ENCODE assay signal across 25 cellular contexts in the genomic region with DNA sequence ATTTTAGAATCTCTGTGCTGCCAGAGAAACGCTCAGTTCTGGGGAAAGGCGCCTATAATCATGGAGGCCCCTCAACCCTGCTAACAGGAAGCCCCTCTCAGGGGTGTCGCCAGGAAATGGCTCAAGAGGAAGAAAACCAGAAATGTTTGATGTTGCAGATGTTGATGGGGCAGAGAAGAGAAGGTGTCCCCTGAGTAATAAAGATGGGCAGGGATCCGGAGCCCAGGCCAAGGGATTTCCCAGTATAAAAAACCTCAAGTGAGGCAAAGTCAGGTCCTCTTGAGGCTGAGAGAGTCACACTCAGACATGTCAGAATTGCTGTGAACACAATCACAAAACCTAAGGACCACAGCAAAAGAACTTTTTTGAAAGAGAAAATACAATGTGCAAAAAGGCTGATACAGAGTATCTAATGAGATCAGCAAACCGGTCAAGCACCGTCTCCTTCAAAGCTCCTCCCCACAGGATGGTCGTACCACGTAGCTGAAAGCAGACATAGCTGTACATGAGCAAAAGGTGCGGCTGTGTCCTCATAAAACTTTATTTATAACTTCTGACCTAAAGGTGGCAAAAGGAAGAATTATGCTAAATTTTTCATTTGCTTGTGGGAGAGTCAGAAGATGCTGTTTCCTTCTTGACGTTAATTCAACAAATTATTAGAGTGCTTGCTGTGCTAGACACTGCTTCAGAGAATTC. TPM values are rescaled to one million over a fixed set of nuclear protein-coding genes. Genes with fewer than 3 reads are reported as not detected.
DNase-seq lines count a peak whose midpoint lies in the region; ATAC-seq, FAIRE-seq and TF ChIP-seq lines count a peak whose summit lies in the region.
"Had no signal": no experiment of that assay in that cellular context is flagged by ENCODE, and none has a peak within 500 bp of the region (broad histone marks: within the 10 kb centered on the region; RNA-seq: fewer than 3 reads in every experiment).

No MANE protein-coding gene starts in this region.

- no peak for TF ChIP-seq POLR2A in GM12878 (IDR thresholded peaks at IDR 0.05; ENCODE audit: low read depth, low read length)
- no peak for TF ChIP-seq POLR2A in H54 (IDR thresholded peaks at IDR 0.05; ENCODE audit: low read depth, low read length)

- CTCF ChIA-PET in GM12878 (lab: Yijun Ruan, JAX) = no interaction called here

- no peaks in the 10 kb centered on the region for H3K27me3 ChIP-seq in Loucy (ENCODE audit: insufficient read depth, low read length, poor library complexity, severe bottlenecking)
- no peaks in the 10 kb centered on the region for H3K27me3 ChIP-seq in GM12878 (replicated peaks in 1 of 2; ENCODE audit: control insufficient read depth in 2 of 2, insufficient read depth in 2 of 2, low read length in 1 of 2)

- H3K4me2 ChIP-seq in Loucy (ENCODE audit: low read depth, low read length, poor library complexity, severe bottlenecking) = peak overlapping the region; percentile 35
- no peak overlapping the region; the same call in 1 of the 2 replicates for H3K4me2 ChIP-seq in GM12878 (ENCODE audit: control insufficient read depth, insufficient read depth)
- H3K4me2 ChIP-seq: KMS-11 had no signal

- TF ChIP-seq RAD21 in GM12878 (IDR thresholded peaks at IDR 0.05; ENCODE audit: insufficient read depth, low read depth, low read length) = no peak

- peak; percentile 57 for ATAC-seq in GM12878
- ATAC-seq in natural killer cell = peak; percentile 64 to 76 (median 74)
- ATAC-seq: Right ventricle myocardium inferior had no signal

- H3K4me1 Mint-ChIP-seq in natural killer cell = peaks cover 30 to 38% of the 10 kb centered on the region in 2 donors
- H3K4me1 Mint-ChIP-seq: H9 had no signal

- peak overlapping the region; percentile 36 for H3K9ac ChIP-seq in Loucy (ENCODE audit: low read depth, low read length, poor library complexity, severe bottlenecking)
- no peak overlapping the region for H3K9ac ChIP-seq in GM12878 (ENCODE audit: control insufficient read depth, insufficient read depth, low read length)
- H3K9ac ChIP-seq: KMS-11 had no signal

- H3K4me1 ChIP-seq in Loucy (ENCODE audit: insufficient read depth, low read length, poor library complexity, severe bottlenecking) (peaks cover 40% of the 10 kb centered on the region), GM12878 (ENCODE audit: control insufficient read depth, insufficient read depth, low read length) (peaks cover 8% of the 10 kb centered on the region)

- no peak overlapping the region for H3K27ac ChIP-seq in GM12878 (ENCODE audit: control insufficient read depth, insufficient read depth)
- H3K27ac ChIP-seq: 22Rv1, KMS-11 had no signal

- no peaks in the 10 kb centered on the region for H3K36me3 Mint-ChIP-seq in natural killer cell
- H3K36me3 Mint-ChIP-seq: CD4-positive, CD25-positive, alpha-beta regulatory T cell had no signal

- POLR2A ChIA-PET in GM12878 (lab: Charles Lee) = no interaction called here

- intact Hi-C loops in GM12878 (cut with micrococcal nuclease; ENCODE audit: unreplicated experiment) = no loop called here
- intact Hi-C loops in natural killer cell (cut with micrococcal nuclease) = loop anchor here (1.0 kb wide), 1 partner anchor 16 kb away; no protein-coding TSS in a partner anchor

- H3K27ac Mint-ChIP-seq in natural killer cell = peak overlapping the region; percentile 66 to 80

- RAD21 ChIA-PET in GM12878 (lab: Charles Lee; ENCODE audit: unreplicated experiment) = no interaction called here

- no peak for TF ChIP-seq EP300 in GM12878 (IDR thresholded peaks at IDR 0.05; ENCODE audit: borderline replicate concordance in 1 of 2, control insufficient read depth in 1 of 2, low read depth in 2 of 2, low read length in 2 of 2)

- H3K9me3 ChIP-seq in Loucy (ENCODE audit: insufficient read depth, low read depth, low read length) (no peaks in the 10 kb centered on the region), GM12878 (replicated peaks; ENCODE audit: control insufficient read depth, insufficient read depth, low read length) (no peaks in the 10 kb centered on the region)

- no peak for TF ChIP-seq CTCF in Loucy (conservative IDR thresholded peaks at IDR 0.05; ENCODE audit: low read length)
- no peak for TF ChIP-seq CTCF in GM12878 (IDR thresholded peaks at IDR 0.05 in 2 of 3, conservative IDR thresholded peaks at IDR 0.05 in 1 of 3; ENCODE audit: control insufficient read depth in 2 of 3, extremely low read depth in 1 of 3, insufficient read depth in 1 of 3, low read depth in 3 of 3, low read length in 3 of 3)
- TF ChIP-seq CTCF in natural killer cell (IDR thresholded peaks at IDR 0.05) = no peak

- H2AFZ ChIP-seq in Loucy (ENCODE audit: low read length) (peak overlapping the region; percentile 67; the same call in 1 of the 2 replicates), GM12878 (ENCODE audit: control insufficient read depth, low read depth, low read length) (no peak overlapping the region; the same call in 1 of the 2 replicates)

- H3K9me2 ChIP-seq in Loucy (replicated peaks; ENCODE audit: low read depth, low read length) = no peaks in the 10 kb centered on the region

- H3K4me3 Mint-ChIP-seq in natural killer cell = peak overlapping the region; percentile 35
- H3K4me3 Mint-ChIP-seq: CD4-positive, CD25-positive, alpha-beta regulatory T cell; H9 had no signal

- H3K79me2 ChIP-seq in Loucy (ENCODE audit: insufficient read depth, low read length) (no peaks in the 10 kb centered on the region), GM12878 (ENCODE audit: control insufficient read depth, insufficient read depth, low read length) (no peaks in the 10 kb centered on the region)

- H3K9me3 Mint-ChIP-seq in natural killer cell = no peaks in the 10 kb centered on the region
- H3K9me3 Mint-ChIP-seq: CD4-positive, CD25-positive, alpha-beta regulatory T cell; H9 had no signal

- BruUV-seq in GM12878 (replicated peaks; lab: Mats Ljungman, UMichigan) = no TSS peak

- H4K20me1 ChIP-seq in Loucy (ENCODE audit: insufficient read depth, low read length, poor library complexity, severe bottlenecking) (no peaks in the 10 kb centered on the region), GM12878 (ENCODE audit: control insufficient read depth, insufficient read depth) (no peaks in the 10 kb centered on the region)

- 30% methylated on average over 10 of the region's 10 CpGs for WGBS in GM12878 (ENCODE audit: insufficient coverage, insufficient replicate concordance, low lambda C conversion rate, missing lambda C conversion rate)

- no peaks in the 10 kb centered on the region for H3F3A ChIP-seq in Loucy (ENCODE audit: low read depth)

- peak; percentile 78 for FAIRE-seq in GM12878 (lab: Jason Lieb, UNC)
- FAIRE-seq in H54 (lab: Jason Lieb, UNC) = no peak
- FAIRE-seq: GM18507, RCC 7860 had no signal

- peak overlapping the region; percentile 19 for H3K4me3 ChIP-seq in Loucy (ENCODE audit: low read length, poor library complexity, severe bottlenecking)
- no peak overlapping the region for H3K4me3 ChIP-seq in GM12878

- in situ Hi-C loops in GM12878 (cut with MboI) = no loop called here

- no peaks in the 10 kb centered on the region for H3K36me3 ChIP-seq in Loucy (ENCODE audit: insufficient read depth, low read length)
- no peaks in the 10 kb centered on the region for H3K36me3 ChIP-seq in GM12878 (ENCODE audit: control insufficient read depth in 2 of 2, insufficient read depth in 2 of 2, low read length in 1 of 2)

- SMC1A ChIA-PET in GM12878 (lab: Charles Lee; ENCODE audit: uncharacterized antibody, unreplicated experiment) = no interaction called here

- DNase-seq in NCI-H510A treated with DMSO at 0.1 percent for 48 hours (lab: John Stamatoyannopoulos, UW) (peak; percentile 16), NCI-H510A (lab: John Stamatoyannopoulos, UW) (no peak), GM12878 (ENCODE audit: low read depth, low spot score) (no peak), natural killer cell (no peak), cerebellar nuclear complex (lab: John Stamatoyannopoulos, UW) (no peak), H54 (ENCODE audit: insufficient read length, low spot score) (no peak)
- DNase-seq in activated CD4-positive, alpha-beta T cell treated with anti-CD3 and anti-CD28 coated beads, Interleukin-2, amount 50 U/mL, for 1 hour = no peak
- DNase-seq: CD4-positive, CD25-positive, alpha-beta regulatory T cell; COR-L47; DMS 273 treated with DMSO at 0.1 percent for 48 hours; GF-D8; H9; NCI-H1105 treated with DMSO at 0.1 percent for 48 hours; NCI-H1694; NCI-H2081 treated with DMSO at 0.1 percent for 48 hours; NCI-H524 had no signal

- H3K27me3 Mint-ChIP-seq in natural killer cell (ENCODE audit: low read depth in 2 of 2) = peaks cover 0 to 2% of the 10 kb centered on the region in 2 donors

RNA-seq across cellular contexts. Expression of a gene that starts 12.2 kb away (rescaled TPM):
- not detected in 2 replicates for total RNA-seq in GM12878 (2013; cell fraction: nucleolus; rRNA removed)
- total RNA-seq in GM12878 (2014; rRNA removed) = not detected in 2 replicates
- not detected in 2 replicates for total RNA-seq in GM12878 (2014; rRNA removed; fragmentation: Illumina TruSeq; extraction: Trizol)
- total RNA-seq in GM12878 (2021) = not detected in 2 replicates
- not detected for polyA plus RNA-seq in GM12878 (2011; ENCODE audit: low read depth)
- polyA plus RNA-seq in GM12878 (2011; rRNA removed) = not detected in 2 replicates
- not detected in 2 replicates for polyA plus RNA-seq in GM12878 (2011; cell fraction: cytosol; rRNA removed)
- polyA plus RNA-seq in GM12878 (2011; cell fraction: nucleus; rRNA removed) = not detected in 2 replicates
- 0.10 and 0.18 TPM in 2 replicates for polyA plus RNA-seq in GM12878 (2012)
- polyA plus RNA-seq in GM12878 (2014; fragmentation: Illumina TruSeq; extraction: Trizol) = not detected in 2 replicates
- polyA plus RNA-seq in GM12878 (2014; fragmentation: Nextera tagmentation; extraction: Ambion mirVana) = not detected
- polyA plus RNA-seq in GM12878 (2014; rRNA removed) = 0.22 TPM in 1 of 2 replicates, not detected in the other
- polyA plus RNA-seq in GM12878 (2016; fragmentation: Nextera tagmentation; extraction: Ambion mirVana) = not detected
- not detected in 2 replicates for polyA minus RNA-seq in GM12878 (2011; rRNA and poly(A)+ RNA removed)
- polyA minus RNA-seq in GM12878 (2011; cell fraction: cytosol; rRNA and poly(A)+ RNA removed) = not detected in 2 replicates
- polyA minus RNA-seq in GM12878 (2011; cell fraction: nucleus; rRNA and poly(A)+ RNA removed) = not detected in 2 replicates
- total RNA-seq in natural killer cell = 1 to 10 TPM in 2 of 3 donors, not detected in 1; 1.0 to 1.7 TPM
- total RNA-seq: CD4-positive, CD25-positive, alpha-beta regulatory T cell; H9; MCF 10A; Right ventricle myocardium inferior had no signal
- polyA plus RNA-seq: CD4-positive, CD25-positive, alpha-beta regulatory T cell had no signal

RNA-seq across cellular contexts. Expression of a gene that starts 16.8 kb away (rescaled TPM):
- not detected in 2 replicates for total RNA-seq in GM12878 (2013; cell fraction: nucleolus; rRNA removed)
- total RNA-seq in GM12878 (2014; rRNA removed) (not detected in 2 replicates), GM12878 (2014; rRNA removed; fragmentation: Illumina TruSeq; extraction: Trizol) (not detected in 2 replicates), GM12878 (2021) (not detected in 2 replicates), natural killer cell (10 to 100 TPM; 67.7 to 96.1 (median 73.7) TPM)
- polyA plus RNA-seq in GM12878 (2011; ENCODE audit: low read depth) = not detected
- polyA plus RNA-seq in GM12878 (2011; rRNA removed) (0.07 TPM in 1 of 2 replicates, not detected in the other), GM12878 (2014; fragmentation: Illumina TruSeq; extraction: Trizol) (0.03 TPM in 1 of 2 replicates, not detected in the other), GM12878 (2014; fragmentation: Nextera tagmentation; extraction: Ambion mirVana) (not detected), GM12878 (2014; rRNA removed) (not detected in 2 replicates), GM12878 (2016; fragmentation: Nextera tagmentation; extraction: Ambion mirVana) (under 1 TPM in 1 of 2 experiments, not detected in 1; 0.15 TPM)
- 0.10 TPM in 2 replicates for polyA plus RNA-seq in GM12878 (2011; cell fraction: cytosol; rRNA removed)
- 0.07 and 0.12 TPM in 2 replicates for polyA plus RNA-seq in GM12878 (2011; cell fraction: nucleus; rRNA removed)
- polyA plus RNA-seq in GM12878 (2012) = 0.08 and 0.29 TPM in 2 replicates
- polyA minus RNA-seq in GM12878 (2011; rRNA and poly(A)+ RNA removed) = 0.05 TPM in 1 of 2 replicates, not detected in the other
- not detected in 2 replicates for polyA minus RNA-seq in GM12878 (2011; cell fraction: cytosol; rRNA and poly(A)+ RNA removed)
- polyA minus RNA-seq in GM12878 (2011; cell fraction: nucleus; rRNA and poly(A)+ RNA removed) = not detected in 2 replicates
- total RNA-seq: Daoy, H9, MCF 10A, SK-MEL-5 had no signal

RNA-seq across cellular contexts. Expression of a gene that starts 43.9 kb away (rescaled TPM):
- total RNA-seq in GM12878 (2013; cell fraction: nucleolus; rRNA removed) = not detected in 2 replicates
- not detected in 2 replicates for total RNA-seq in GM12878 (2014; rRNA removed)
- total RNA-seq in GM12878 (2014; rRNA removed; fragmentation: Illumina TruSeq; extraction: Trizol) = not detected in 2 replicates
- total RNA-seq in GM12878 (2021) = not detected in 2 replicates
- not detected for polyA plus RNA-seq in GM12878 (2011; ENCODE audit: low read depth)
- polyA plus RNA-seq in GM12878 (2011; rRNA removed) = not detected in 2 replicates
- polyA plus RNA-seq in GM12878 (2011; cell fraction: cytosol; rRNA removed) = not detected in 2 replicates
- polyA plus RNA-seq in GM12878 (2011; cell fraction: nucleus; rRNA removed) = not detected in 2 replicates
- not detected in 2 replicates for polyA plus RNA-seq in GM12878 (2012)
- polyA plus RNA-seq in GM12878 (2014; fragmentation: Illumina TruSeq; extraction: Trizol) = not detected in 2 replicates
- polyA plus RNA-seq in GM12878 (2014; fragmentation: Nextera tagmentation; extraction: Ambion mirVana) = not detected
- polyA plus RNA-seq in GM12878 (2014; rRNA removed) = not detected in 2 replicates
- polyA plus RNA-seq in GM12878 (2016; fragmentation: Nextera tagmentation; extraction: Ambion mirVana) = not detected
- polyA minus RNA-seq in GM12878 (2011; rRNA and poly(A)+ RNA removed) = not detected in 2 replicates
- not detected in 2 replicates for polyA minus RNA-seq in GM12878 (2011; cell fraction: cytosol; rRNA and poly(A)+ RNA removed)
- polyA minus RNA-seq in GM12878 (2011; cell fraction: nucleus; rRNA and poly(A)+ RNA removed) = not detected in 2 replicates
- not detected for total RNA-seq in natural killer cell
- total RNA-seq: CD4-positive, CD25-positive, alpha-beta regulatory T cell; Daoy; H9; MCF 10A; Right ventricle myocardium inferior; SK-MEL-5 had no signal
- polyA plus RNA-seq: CD4-positive, CD25-positive, alpha-beta regulatory T cell had no signal

Comparison
In these comparisons a context has a peak if more than half of its experiments do, and no peak if none do; other contexts are left out.
1. RNA of a gene that starts 16.8 kb away (total RNA-seq): 67.7 to 96.1 TPM in natural killer cell; not detected in GM12878; every median in the first group is over 10 times any median in the second.